9 cellular contexts compared by ENCODE assay signal in genomic region chr18:77113361-77114069, GRCh38. TPM values are rescaled to one million over a fixed set of nuclear protein-coding genes. Genes with fewer than 3 reads are reported as not detected.
DNase-seq lines count a peak whose midpoint lies in the region; ATAC-seq, FAIRE-seq and TF ChIP-seq lines count a peak whose summit lies in the region.
"Had no signal": no experiment of that assay in that cellular context is flagged by ENCODE, and none has a peak within 500 bp of the region (broad histone marks: within the 10 kb centered on the region; RNA-seq: fewer than 3 reads in every experiment).

No MANE protein-coding gene starts in this region.

- H3F3A ChIP-seq in Loucy (ENCODE audit: low read depth) = peaks cover 21% of the 10 kb centered on the region

- peaks cover 50% of the 10 kb centered on the region for H3K4me1 Mint-ChIP-seq in nephron

- POLR2A ChIA-PET in A549 (lab: Yijun Ruan, JAX) = interaction anchor here (1.2 to 2.3 kb wide), 5 partner anchors 10 to 46 kb away, joined by 3 to 13 read pairs (median 9); no protein-coding TSS in a partner anchor

- H3K27me3 ChIP-seq in Loucy (ENCODE audit: insufficient read depth, low read length, poor library complexity, severe bottlenecking) = no peaks in the 10 kb centered on the region
- no peaks in the 10 kb centered on the region for H3K27me3 ChIP-seq in esophagus (ENCODE audit: control insufficient read depth in 1 of 2, insufficient read depth in 2 of 2, low read length in 2 of 2)

- FAIRE-seq in A549 (lab: Jason Lieb, UNC) = no peak

- no peak overlapping the region for H3K4me3 Mint-ChIP-seq in nephron

- H3K27ac ChIP-seq in A549 (peak overlapping the region; percentile 92 to 93), esophagus (ENCODE audit: low read depth in 2 of 2, low read length in 1 of 2) (peak overlapping the region; percentile 18 to 71)

- no peak overlapping the region for H3K4me3 ChIP-seq in A549
- no peak overlapping the region for H3K4me3 ChIP-seq in Loucy (ENCODE audit: low read length, poor library complexity, severe bottlenecking)
- H3K4me3 ChIP-seq in esophagus (ENCODE audit: low read depth in 1 of 2, low read length in 2 of 2) = no peak overlapping the region

- 94% methylated on average over 12 of the region's 14 CpGs for WGBS in A549 (ENCODE audit: missing lambda C conversion rate)
- 86 to 90% methylated on average over 14 of the region's 14 CpGs for WGBS in esophagus, 2 donors

- peaks cover 3% of the 10 kb centered on the region for H3K36me3 Mint-ChIP-seq in nephron (ENCODE audit: low read depth)

- no peaks in the 10 kb centered on the region for H3K9me3 Mint-ChIP-seq in nephron

- H3K27me3 Mint-ChIP-seq in nephron (ENCODE audit: low read depth) = no peaks in the 10 kb centered on the region

- DNase-seq in A549 (ENCODE audit: low read depth in 1 of 2, low spot score in 1 of 2) (no peak), HT-29 (ENCODE audit: low spot score) (no peak)
- DNase-seq in stimulated activated CD4-positive, alpha-beta T cell treated with anti-CD3 and anti-CD28 coated beads, Interleukin-1b, Interleukin-23, amount 100 ng/mL, for 48 hours = no peak
- DNase-seq in activated naive CD4-positive, alpha-beta T cell (lab: John Stamatoyannopoulos, UW) = no peak
- DNase-seq: NCI-H2107 had no signal

- CTCF ChIA-PET in A549 (lab: Yijun Ruan, JAX) = interaction anchor here (1.6 to 1.7 kb wide), 2 partner anchors 44 to 47 kb away, joined by 3 to 5 read pairs; no protein-coding TSS in a partner anchor

- no peak for TF ChIP-seq EP300 in A549 (IDR thresholded peaks at IDR 0.05)

- TF ChIP-seq CTCF in A549 (IDR thresholded peaks at IDR 0.05) (no peak), Loucy (conservative IDR thresholded peaks at IDR 0.05; ENCODE audit: low read length) (no peak), nephron (IDR thresholded peaks at IDR 0.05; ENCODE audit: unreplicated experiment in 3 of 3) (no peak)

- H3K4me2 ChIP-seq in A549 (peak overlapping the region; percentile 80), Loucy (ENCODE audit: low read depth, low read length, poor library complexity, severe bottlenecking) (peak overlapping the region; percentile 50)

- H3K9me2 ChIP-seq in Loucy (replicated peaks; ENCODE audit: low read depth, low read length) = no peaks in the 10 kb centered on the region

- H3K9ac ChIP-seq in Loucy (ENCODE audit: low read depth, low read length, poor library complexity, severe bottlenecking) = peak overlapping the region; percentile 80

- peaks cover 21% of the 10 kb centered on the region; the same call in 1 of the 2 replicates for H3K79me2 ChIP-seq in Loucy (ENCODE audit: insufficient read depth, low read length)

- H2AFZ ChIP-seq in Loucy (ENCODE audit: low read length) = no peak overlapping the region

- H3K36me3 ChIP-seq in Loucy (ENCODE audit: insufficient read depth, low read length) (no peaks in the 10 kb centered on the region), esophagus (ENCODE audit: control insufficient read depth in 2 of 2, insufficient read depth in 2 of 2, low read length in 1 of 2) (peaks cover 0 to 2% of the 10 kb centered on the region in 2 donors)

- TF ChIP-seq POLR2A in A549 (IDR thresholded peaks at IDR 0.05; ENCODE audit: low read length) = no peak

- no peak for TF ChIP-seq RAD21 in A549 (conservative IDR thresholded peaks at IDR 0.05 in 1 of 2, IDR thresholded peaks at IDR 0.05 in 1 of 2)

- H4K20me1 ChIP-seq in Loucy (ENCODE audit: insufficient read depth, low read length, poor library complexity, severe bottlenecking) = no peaks in the 10 kb centered on the region

- H3K9me3 ChIP-seq in A549 (no peaks in the 10 kb centered on the region), Loucy (ENCODE audit: insufficient read depth, low read depth, low read length) (no peaks in the 10 kb centered on the region), esophagus (ENCODE audit: control insufficient read depth in 2 of 2, insufficient read depth in 1 of 2, low read depth in 1 of 2, low read length in 1 of 2) (no peaks in the 10 kb centered on the region)

- H3K27ac Mint-ChIP-seq in nephron = peak overlapping the region in 2 of 3 experiments; percentile 27 to 65

- ATAC-seq in A549 (no peak), GM21723 (IDR thresholded peaks at IDR 0.05; ENCODE audit: unreplicated experiment) (no peak)

- H3K4me1 ChIP-seq in A549 (peaks cover 67% of the 10 kb centered on the region), Loucy (ENCODE audit: insufficient read depth, low read length, poor library complexity, severe bottlenecking) (peaks cover 89% of the 10 kb centered on the region), esophagus (ENCODE audit: control insufficient read depth in 2 of 2, insufficient read depth in 2 of 2, low read length in 1 of 2) (peaks cover 11 to 23% of the 10 kb centered on the region in 2 donors)

TF ChIP-seq in A549, 52 proteins besides CTCF, POLR2A, EP300 and RAD21:
- TF ChIP-seq BCL3 (IDR thresholded peaks at IDR 0.05) (no peak), TP53 (CRISPR knock-in tag; IDR thresholded peaks at IDR 0.05) (no peak), BHLHE40 (IDR thresholded peaks at IDR 0.05; ENCODE audit: low read depth, low read length) (no peak), MAZ (IDR thresholded peaks at IDR 0.05; ENCODE audit: borderline replicate concordance, low read depth, low read length) (no peak), MAFK (IDR thresholded peaks at IDR 0.05; ENCODE audit: partially characterized antibody) (no peak), HMGXB4 (CRISPR knock-in tag; IDR thresholded peaks at IDR 0.05; ENCODE audit: borderline replicate concordance) (no peak), SREBF2 (IDR thresholded peaks at IDR 0.05) (no peak), ATOH8 (CRISPR knock-in tag; IDR thresholded peaks at IDR 0.05; ENCODE audit: low read depth) (no peak), MYC (IDR thresholded peaks at IDR 0.05; ENCODE audit: borderline replicate concordance, low read length) (no peak), RFX5 (IDR thresholded peaks at IDR 0.05) (no peak), ZFP36 (IDR thresholded peaks at IDR 0.05; ENCODE audit: borderline replicate concordance, partially characterized antibody) (no peak), HOXB5 (CRISPR knock-in tag; IDR thresholded peaks at IDR 0.05) (no peak), NR3C1 (IDR thresholded peaks at IDR 0.05) (no peak), EHMT2 (IDR thresholded peaks at IDR 0.05; ENCODE audit: low read depth) (no peak), HEYL (CRISPR knock-in tag; IDR thresholded peaks at IDR 0.05) (no peak)
TF ChIP-seq in A549: peak in this region for 0.

RNA-seq across cellular contexts. Expression of gene MBP, which starts 19.1 kb away (rescaled TPM):
- polyA plus RNA-seq in A549 (2011; rRNA removed) = 28.6 and 33.1 TPM in 2 replicates
- polyA plus RNA-seq in A549 (2012; cell fraction: cytosol; rRNA removed) = 7.0 and 7.3 TPM in 2 replicates
- 8.4 and 9.6 TPM in 2 replicates for polyA plus RNA-seq in A549 (2012; cell fraction: nucleus; rRNA removed)
- polyA plus RNA-seq in A549 (2017; fragmentation: RNase III; extraction: RNeasy Plus Mini Kit Qiagen cat#74134 plus additional on column Dnase treatment) = 8.5 to 9.0 TPM (median 8.6 TPM) in 3 replicates
- 31.0 and 39.2 TPM in 2 replicates for polyA minus RNA-seq in A549 (2011; rRNA and poly(A)+ RNA removed)
- 10 to 100 TPM in 1 of 2 donors, 1 to 10 TPM in 1; 9.7 to 10.8 TPM for polyA plus RNA-seq in esophagus
- 27.4 and 28.9 TPM in 2 replicates for total RNA-seq in HT-29 (2014; rRNA removed; shearing (Covaris generic))
